ENCODE assay signal across 20 cellular contexts in genomic region chr2:219404954-219405353, GRCh38. TPM values are rescaled to one million over a fixed set of nuclear protein-coding genes. Genes with fewer than 3 reads are reported as not detected.
DNase-seq lines count a peak whose midpoint lies in the region; FAIRE-seq and TF ChIP-seq lines count a peak whose summit lies in the region.
"Had no signal": no experiment of that assay in that cellular context is flagged by ENCODE, and none has a peak within 500 bp of the region (broad histone marks: within the 10 kb centered on the region; RNA-seq: fewer than 3 reads in every experiment).

No MANE protein-coding gene starts in this region.

- H3K9me3 Mint-ChIP-seq in astrocyte (ENCODE audit: unreplicated experiment) = no peaks in the 10 kb centered on the region
- H3K9me3 Mint-ChIP-seq in nephron progenitor cell = peaks cover 3% of the 10 kb centered on the region
- H3K9me3 Mint-ChIP-seq: activated naive CD4-positive, alpha-beta T cell treated with anti-CD3 and anti-CD28 coated beads for 36 hours; T-helper 1 cell treated with Interleukin-12 subunit alpha and Interleukin-12 subunit beta and Interleukin-4 antibody, amounts not matched to agents 30 μg/mL and 1 μg/mL, for 36 hours had no signal

- H3K79me2 ChIP-seq in astrocyte (ENCODE audit: insufficient read depth, low read length) = no peaks in the 10 kb centered on the region
- H3K79me2 ChIP-seq in OCI-LY7 (ENCODE audit: insufficient read depth, low read depth, low read length) = no peaks in the 10 kb centered on the region

- H3K4me3 Mint-ChIP-seq in astrocyte (ENCODE audit: unreplicated experiment) (no peak overlapping the region), nephron progenitor cell (no peak overlapping the region)
- H3K4me3 Mint-ChIP-seq: activated naive CD4-positive, alpha-beta T cell treated with anti-CD3 and anti-CD28 coated beads for 36 hours; naive thymus-derived CD4-positive, alpha-beta T cell; T-helper 1 cell treated with Interleukin-12 subunit alpha and Interleukin-12 subunit beta and Interleukin-4 antibody, amounts not matched to agents 30 μg/mL and 1 μg/mL, for 36 hours had no signal

- H3K4me3 ChIP-seq in astrocyte (ENCODE audit: insufficient read depth, low read depth, low read length) (no peak overlapping the region), left ventricle myocardium inferior (peak overlapping the region; percentile 51), uterus (no peak overlapping the region), OCI-LY7 (ENCODE audit: low read depth, low read length, poor library complexity, severe bottlenecking) (no peak overlapping the region)
- H3K4me3 ChIP-seq: upper lobe of left lung had no signal

- no peak for DNase-seq in astrocyte (ENCODE audit: low read depth)
- DNase-seq in left ventricle myocardium inferior = peak; percentile 65
- no peak for DNase-seq in nephron progenitor cell
- DNase-seq in uterus = no peak
- no peak for DNase-seq in anterior cingulate cortex (lab: John Stamatoyannopoulos, UW)
- no peak for DNase-seq in GM19240 (ENCODE audit: insufficient read length, low spot score)
- no peak for DNase-seq in OCI-LY7 (ENCODE audit: low spot score)
- DNase-seq: activated CD4-positive, alpha-beta T cell treated with anti-CD3 and anti-CD28 coated beads for 1 hour; activated CD8-positive, alpha-beta memory T cell treated with anti-CD3 and anti-CD28 coated beads, Interleukin-2, amount 50 U/mL, for 48 hours; activated naive CD4-positive, alpha-beta T cell treated with anti-CD3 and anti-CD28 coated beads for 36 hours; Calu3; naive thymus-derived CD4-positive, alpha-beta T cell; NCI-H2081 treated with DMSO at 0.1 percent for 48 hours; NCI-H774; stimulated activated CD4-positive, alpha-beta T cell treated with anti-CD3 and anti-CD28 coated beads, Interleukin-4, amount 100 ng/mL, for 24 hours; upper lobe of left lung had no signal

- TF ChIP-seq POLR2A in uterus (IDR thresholded peaks at IDR 0.05) = no peak

- H2AFZ ChIP-seq in astrocyte (ENCODE audit: low read depth, low read length) (no peak overlapping the region), OCI-LY7 (ENCODE audit: low read length) (no peak overlapping the region)

- H3K9me2 ChIP-seq in OCI-LY7 (ENCODE audit: insufficient read depth, low read length) = no peaks in the 10 kb centered on the region

- no peak overlapping the region for H3K9ac ChIP-seq in astrocyte (ENCODE audit: low read length)

- H3K4me2 ChIP-seq in astrocyte (ENCODE audit: low read length) = no peak overlapping the region
- H3K4me2 ChIP-seq in OCI-LY7 (ENCODE audit: low read length) = no peak overlapping the region

- no peak for FAIRE-seq in astrocyte (lab: Jason Lieb, UNC)
- FAIRE-seq: frontal cortex had no signal

- no TSS peak for BruUV-seq in OCI-LY7 (replicated peaks; lab: Mats Ljungman, UMichigan)

- H3K27me3 Mint-ChIP-seq in astrocyte (ENCODE audit: low read depth, unreplicated experiment) = peaks cover 3% of the 10 kb centered on the region
- H3K27me3 Mint-ChIP-seq in nephron progenitor cell (ENCODE audit: low read depth, poor library complexity) = peaks cover 15% of the 10 kb centered on the region

- TF ChIP-seq CTCF in astrocyte (IDR thresholded peaks at IDR 0.05; ENCODE audit: insufficient read depth, low read depth, low read length) (no peak), left ventricle myocardium inferior (IDR thresholded peaks at IDR 0.05; ENCODE audit: borderline replicate concordance) (no peak), nephron progenitor cell (IDR thresholded peaks at IDR 0.05) (no peak), uterus (IDR thresholded peaks at IDR 0.05) (no peak), OCI-LY7 (conservative IDR thresholded peaks at IDR 0.05; ENCODE audit: low read length) (no peak)

- intact Hi-C loops in left ventricle myocardium inferior (cut with micrococcal nuclease) (loop anchor here (5.0 kb wide), 1 partner anchor 127 kb away; no protein-coding TSS in a partner anchor), uterus (cut with DNase I; ENCODE audit: low total_unique reads) (loop anchor here (5.0 kb wide), 1 partner anchor 127 kb away; no protein-coding TSS in a partner anchor), OCI-LY7 (cut with micrococcal nuclease; ENCODE audit: unreplicated experiment) (loop anchor here (5.0 kb wide), 1 partner anchor 237 kb away; no protein-coding TSS in a partner anchor)

- H3K36me3 Mint-ChIP-seq in astrocyte (ENCODE audit: low read depth, unreplicated experiment) (no peaks in the 10 kb centered on the region), nephron progenitor cell (ENCODE audit: low read depth) (no peaks in the 10 kb centered on the region)
- H3K36me3 Mint-ChIP-seq: naive thymus-derived CD4-positive, alpha-beta T cell had no signal

- H3K27ac Mint-ChIP-seq in astrocyte (ENCODE audit: unreplicated experiment) (peak overlapping the region; percentile 81), nephron progenitor cell (peak overlapping the region; percentile 87)
- H3K27ac Mint-ChIP-seq: activated naive CD4-positive, alpha-beta T cell treated with anti-CD3 and anti-CD28 coated beads for 36 hours; naive thymus-derived CD4-positive, alpha-beta T cell; T-helper 1 cell treated with Interleukin-12 subunit alpha and Interleukin-12 subunit beta and Interleukin-4 antibody, amounts not matched to agents 30 μg/mL and 1 μg/mL, for 36 hours had no signal

- peaks cover 39% of the 10 kb centered on the region for H3K4me1 Mint-ChIP-seq in astrocyte (ENCODE audit: low read depth, unreplicated experiment)
- H3K4me1 Mint-ChIP-seq in nephron progenitor cell = peaks cover 78% of the 10 kb centered on the region

- H3K27me3 ChIP-seq in astrocyte (ENCODE audit: insufficient read depth, low read length) (no peaks in the 10 kb centered on the region), left ventricle myocardium inferior (ENCODE audit: low read depth) (peaks cover 14% of the 10 kb centered on the region), uterus (no peaks in the 10 kb centered on the region)
- H3K27me3 ChIP-seq: upper lobe of left lung had no signal

- CTCF ChIA-PET in OCI-LY7 (lab: Charles Lee; ENCODE audit: unreplicated experiment) = interaction anchor here (0.7 to 1.1 kb wide), 2 partner anchors 42 to 122 kb away, joined by 3 read pairs; no protein-coding TSS in a partner anchor

- H4K20me1 ChIP-seq in astrocyte (ENCODE audit: insufficient read depth, low read length) (no peaks in the 10 kb centered on the region), OCI-LY7 (ENCODE audit: insufficient read depth, low read length) (no peaks in the 10 kb centered on the region)

- H3K9me3 ChIP-seq in astrocyte (ENCODE audit: insufficient read depth, low read depth, low read length) (no peaks in the 10 kb centered on the region), left ventricle myocardium inferior (replicated peaks) (no peaks in the 10 kb centered on the region), uterus (no peaks in the 10 kb centered on the region), OCI-LY7 (ENCODE audit: low read length) (no peaks in the 10 kb centered on the region)
- H3K9me3 ChIP-seq: upper lobe of left lung had no signal

- H3K27ac ChIP-seq in astrocyte (ENCODE audit: low read depth, low read length) (no peak overlapping the region), left ventricle myocardium inferior (replicated peaks) (peak overlapping the region; percentile 96), uterus (peak overlapping the region; percentile 90 to 95), OCI-LY7 (ENCODE audit: low read depth, low read length, poor library complexity, severe bottlenecking) (no peak overlapping the region)

- no peaks in the 10 kb centered on the region for H3K36me3 ChIP-seq in astrocyte (ENCODE audit: insufficient read depth, low read length)
- H3K36me3 ChIP-seq in left ventricle myocardium inferior = no peaks in the 10 kb centered on the region
- H3K36me3 ChIP-seq in uterus = no peaks in the 10 kb centered on the region
- no peaks in the 10 kb centered on the region for H3K36me3 ChIP-seq in OCI-LY7 (ENCODE audit: insufficient read depth, low read length)
- H3K36me3 ChIP-seq: upper lobe of left lung had no signal

- H3K4me1 ChIP-seq in astrocyte (ENCODE audit: insufficient read depth, low read length) (peaks cover 20% of the 10 kb centered on the region), left ventricle myocardium inferior (peaks cover 63% of the 10 kb centered on the region), uterus (peaks cover 0 to 4% of the 10 kb centered on the region in 2 donors), OCI-LY7 (ENCODE audit: insufficient read depth, low read length, poor library complexity, severe bottlenecking) (no peaks in the 10 kb centered on the region)

- POLR2A ChIA-PET in OCI-LY7 (lab: Charles Lee) = interaction anchor here (0.6 kb wide), 1 partner anchor 93 kb away, joined by 3 read pairs; no protein-coding TSS in a partner anchor

RNA-seq across cellular contexts. Expression of gene DES, which starts 13.2 kb away (rescaled TPM):
- total RNA-seq in astrocyte (5.2 and 5.4 TPM in 2 replicates), left ventricle myocardium inferior (15,954 TPM), uterus (1,000 to 10,000 TPM in 2 of 4 donors, 100 to 1,000 TPM in 2; 578 to 3,551 (median 1,628) TPM), OCI-LY7 (2022) (not detected in 2 replicates)
- not detected in 2 replicates for total RNA-seq in OCI-LY7 (2014; rRNA removed; shearing (Covaris generic))
- total RNA-seq: activated naive CD4-positive, alpha-beta T cell treated with anti-CD3 and anti-CD28 coated beads for 36 hours; Calu3; HT1080; M059J had no signal

RNA-seq across cellular contexts. Expression of gene DNPEP, which starts 17.2 kb away (rescaled TPM):
- 44.8 and 53.9 TPM in 2 replicates for total RNA-seq in astrocyte
- total RNA-seq in left ventricle myocardium inferior = 73.0 TPM
- total RNA-seq in uterus = 10 to 100 TPM; 35.9 to 93.7 (median 47.5) TPM
- 39.3 and 40.5 TPM in 2 replicates for total RNA-seq in OCI-LY7 (2014; rRNA removed; shearing (Covaris generic))
- 54.2 and 63.6 TPM in 2 replicates for total RNA-seq in OCI-LY7 (2022)

RNA-seq across cellular contexts. Expression of gene SPEG, which starts 29.7 kb away (rescaled TPM):
- 71.2 and 76.1 TPM in 2 replicates for total RNA-seq in astrocyte
- 145 TPM for total RNA-seq in left ventricle myocardium inferior
- total RNA-seq in uterus = 100 to 1,000 TPM in 1 of 4 donors, 10 to 100 TPM in 3; 22.9 to 318 (median 36.1) TPM
- 0.13 TPM in 1 of 2 replicates, not detected in the other for total RNA-seq in OCI-LY7 (2014; rRNA removed; shearing (Covaris generic))
- 0.35 and 0.46 TPM in 2 replicates for total RNA-seq in OCI-LY7 (2022)

Comparison
In these comparisons a context has a peak if more than half of its experiments do, and no peak if none do; other contexts are left out.
1. H3K27ac ChIP-seq: peak in left ventricle myocardium inferior (single experiment) and uterus (2 of 2); none in astrocyte (single experiment) and OCI-LY7 (single experiment).
2. RNA of gene DES, which starts 13.2 kb away (total RNA-seq): 15,954 TPM in left ventricle myocardium inferior (single experiment) and 578 to 3,551 TPM in uterus; 5.2 to 5.4 TPM in astrocyte and not detected in OCI-LY7; every median in the first group is over 10 times any median in the second.
3. RNA of gene SPEG, which starts 29.7 kb away (total RNA-seq): 145 TPM in left ventricle myocardium inferior (single experiment), 71.2 to 76.1 TPM in astrocyte and 22.9 to 318 TPM in uterus; 0.13 to 0.46 TPM in OCI-LY7; every median in the first group is over 10 times any median in the second.